ENCODE assay signal across 22 cellular contexts in genomic region chr17:4167786-4168185, GRCh38. TPM values are rescaled to one million over a fixed set of nuclear protein-coding genes. Genes with fewer than 3 reads are reported as not detected.
DNase-seq lines count a peak whose midpoint lies in the region; ATAC-seq, FAIRE-seq and TF ChIP-seq lines count a peak whose summit lies in the region.
"Had no signal": no experiment of that assay in that cellular context is flagged by ENCODE, and none has a peak within 500 bp of the region (broad histone marks: within the 10 kb centered on the region; RNA-seq: fewer than 3 reads in every experiment).

No MANE protein-coding gene starts in this region.

- intact Hi-C loops in natural killer cell (cut with micrococcal nuclease) (no loop called here), lower lobe of right lung (cut with DNase I) (no loop called here)

- H3K27me3 ChIP-seq in neutrophil (no peaks in the 10 kb centered on the region), lower lobe of right lung (ENCODE audit: low read depth) (no peaks in the 10 kb centered on the region)
- H3K27me3 ChIP-seq: heart right ventricle, left lung, upper lobe of left lung had no signal

- H3K9me3 ChIP-seq in neutrophil (no peaks in the 10 kb centered on the region), lower lobe of right lung (no peaks in the 10 kb centered on the region)
- H3K9me3 ChIP-seq: heart right ventricle, left lung, SK-N-SH, upper lobe of left lung had no signal

- H3K4me1 Mint-ChIP-seq in natural killer cell, result peaks cover 0 to 13% of the 10 kb centered on the region in 2 donors
- H3K4me1 Mint-ChIP-seq in natural killer cell treated with Interleukin-12 subunit alpha and Interleukin-12 subunit beta and Interleukin-15 and Interleukin-18, amount 100 ng/mL, for 72 hours (ENCODE audit: low read depth in 2 of 2), result peaks cover 8 to 13% of the 10 kb centered on the region in 2 donors
- no peaks in the 10 kb centered on the region for H3K4me1 Mint-ChIP-seq in central memory CD8-positive, alpha-beta T cell

- no peak for FAIRE-seq in GM12892 (lab: Jason Lieb, UNC)
- FAIRE-seq: small intestine had no signal

- no peak for DNase-seq in natural killer cell
- no peak for DNase-seq in natural killer cell treated with Interleukin-12 subunit alpha and Interleukin-12 subunit beta and Interleukin-15 and Interleukin-18, amount 100 ng/mL, for 72 hours (ENCODE audit: low spot score)
- peak; percentile 77 for DNase-seq in MV-4-11 (lab: John Stamatoyannopoulos, UW)
- DNase-seq in central memory CD8-positive, alpha-beta T cell (ENCODE audit: low spot score in 2 of 2), result no peak
- DNase-seq in GM12892 (ENCODE audit: insufficient read length), result no peak
- no peak for DNase-seq in superior temporal gyrus (ENCODE audit: extremely low spot score)
- DNase-seq in lower lobe of right lung, result no peak
- DNase-seq: dermis blood vessel endothelial cell; EL; heart right ventricle; left lung; midbrain; NCI-H1105; NCI-H2081 treated with DMSO at 0.1 percent for 48 hours; RPMI8226; SK-N-SH; small intestine; stimulated activated CD4-positive, alpha-beta T cell treated with anti-CD3 and anti-CD28 coated beads, Interleukin-4, amount 100 ng/mL, for 1 hour; T1000 had no signal

- H3K4me1 ChIP-seq in neutrophil (ENCODE audit: control insufficient read depth in 1 of 2, insufficient read depth in 1 of 2, low read depth in 1 of 2, low read length in 1 of 2) (peaks cover 5 to 17% of the 10 kb centered on the region in 2 experiments), lower lobe of right lung (peaks cover 6% of the 10 kb centered on the region)
- H3K4me1 ChIP-seq: upper lobe of left lung had no signal

- H3K4me3 ChIP-seq in neutrophil (ENCODE audit: low read depth in 1 of 2, low read length in 1 of 2) (no peak overlapping the region), lower lobe of right lung (no peak overlapping the region)
- H3K4me3 ChIP-seq: heart right ventricle, left lung, upper lobe of left lung had no signal

- H3K36me3 ChIP-seq in neutrophil, result peaks cover 80% of the 10 kb centered on the region
- H3K36me3 ChIP-seq in lower lobe of right lung, result peaks cover 91% of the 10 kb centered on the region

- peak overlapping the region; percentile 31 for H3K4me3 Mint-ChIP-seq in natural killer cell
- no peak overlapping the region for H3K4me3 Mint-ChIP-seq in natural killer cell treated with Interleukin-12 subunit alpha and Interleukin-12 subunit beta and Interleukin-15 and Interleukin-18, amount 100 ng/mL, for 72 hours
- no peak overlapping the region for H3K4me3 Mint-ChIP-seq in central memory CD8-positive, alpha-beta T cell

- H3K9me3 Mint-ChIP-seq in natural killer cell, result no peaks in the 10 kb centered on the region
- H3K9me3 Mint-ChIP-seq in natural killer cell treated with Interleukin-12 subunit alpha and Interleukin-12 subunit beta and Interleukin-15 and Interleukin-18, amount 100 ng/mL, for 72 hours, result no peaks in the 10 kb centered on the region
- no peaks in the 10 kb centered on the region for H3K9me3 Mint-ChIP-seq in central memory CD8-positive, alpha-beta T cell

- TF ChIP-seq CTCF in natural killer cell (IDR thresholded peaks at IDR 0.05) (no peak), neutrophil (IDR thresholded peaks at IDR 0.05) (no peak), lower lobe of right lung (IDR thresholded peaks at IDR 0.05) (no peak)

- peak overlapping the region in 1 of 2 donors; percentile 75 for H3K27ac Mint-ChIP-seq in natural killer cell
- peak overlapping the region in 1 of 2 donors; percentile 18 for H3K27ac Mint-ChIP-seq in natural killer cell treated with Interleukin-12 subunit alpha and Interleukin-12 subunit beta and Interleukin-15 and Interleukin-18, amount 100 ng/mL, for 72 hours
- peak overlapping the region; percentile 67 for H3K27ac Mint-ChIP-seq in central memory CD8-positive, alpha-beta T cell (ENCODE audit: low read depth)

- TF ChIP-seq POLR2A in GM12892 (IDR thresholded peaks at IDR 0.05; ENCODE audit: low read depth, low read length), result no peak

- peak overlapping the region; percentile 75 for H3K27ac ChIP-seq in neutrophil
- no peak overlapping the region for H3K27ac ChIP-seq in lower lobe of right lung
- H3K27ac ChIP-seq: upper lobe of left lung had no signal

- no peaks in the 10 kb centered on the region for H3K27me3 Mint-ChIP-seq in natural killer cell (ENCODE audit: low read depth in 2 of 2)
- H3K27me3 Mint-ChIP-seq in natural killer cell treated with Interleukin-12 subunit alpha and Interleukin-12 subunit beta and Interleukin-15 and Interleukin-18, amount 100 ng/mL, for 72 hours, result no peaks in the 10 kb centered on the region
- no peaks in the 10 kb centered on the region for H3K27me3 Mint-ChIP-seq in central memory CD8-positive, alpha-beta T cell

- ATAC-seq in natural killer cell, result peak; percentile 64 to 71 (median 67)
- no peak for ATAC-seq in natural killer cell treated with Interleukin-12 subunit alpha and Interleukin-12 subunit beta and Interleukin-15 and Interleukin-18, amount 100 ng/mL, for 72 hours
- no peak for ATAC-seq in central memory CD8-positive, alpha-beta T cell (replicated peaks; ENCODE audit: extremely low read depth, poor library complexity, severe bottlenecking)
- ATAC-seq in lower lobe of right lung, result no peak
- ATAC-seq: HCT116, left lung had no signal

- no peaks in the 10 kb centered on the region for H3K36me3 Mint-ChIP-seq in natural killer cell
- peaks cover 35% of the 10 kb centered on the region for H3K36me3 Mint-ChIP-seq in natural killer cell treated with Interleukin-12 subunit alpha and Interleukin-12 subunit beta and Interleukin-15 and Interleukin-18, amount 100 ng/mL, for 72 hours
- H3K36me3 Mint-ChIP-seq in central memory CD8-positive, alpha-beta T cell (ENCODE audit: insufficient read depth), result peaks cover 45% of the 10 kb centered on the region

RNA-seq across cellular contexts. Expression of gene CYB5D2, which starts 24.8 kb away (rescaled TPM):
- 1 to 10 TPM; 5.3 to 7.1 (median 6.4) TPM for total RNA-seq in natural killer cell
- 10 to 100 TPM in 1 of 2 donors, 1 to 10 TPM in 1; 7.2 to 13.2 TPM for total RNA-seq in natural killer cell treated with Interleukin-12 subunit alpha and Interleukin-12 subunit beta and Interleukin-15 and Interleukin-18, amount 100 ng/mL, for 72 hours
- polyA plus RNA-seq in GM12892 (2012; ENCODE audit: missing spikeins), result 7.7 TPM
- total RNA-seq in lower lobe of right lung, result 12.4 TPM

RNA-seq across cellular contexts. Expression of gene ZZEF1, which starts 25.0 kb away (rescaled TPM):
- 100 to 1,000 TPM; 102 to 126 (median 125) TPM for total RNA-seq in natural killer cell
- total RNA-seq in natural killer cell treated with Interleukin-12 subunit alpha and Interleukin-12 subunit beta and Interleukin-15 and Interleukin-18, amount 100 ng/mL, for 72 hours, result 10 to 100 TPM; 65.0 to 96.3 TPM
- polyA plus RNA-seq in GM12892 (2012; ENCODE audit: missing spikeins), result 17.7 TPM
- total RNA-seq in lower lobe of right lung, result 55.2 TPM

Comparison
In these comparisons a context has a peak if more than half of its experiments do, and no peak if none do; other contexts are left out.
1. ATAC-seq: peak in natural killer cell (3 of 3); none in natural killer cell treated with Interleukin-12 subunit alpha and Interleukin-12 subunit beta and Interleukin-15 and Interleukin-18, amount 100 ng/mL, for 72 hours (0 of 2), central memory CD8-positive, alpha-beta T cell (single experiment) and lower lobe of right lung (0 of 2).